ENCODE assay signal across 20 cellular contexts in genomic region chr5:96257904-96258303, GRCh38.
DNase-seq lines count a peak whose midpoint lies in the region; ATAC-seq and TF ChIP-seq lines count a peak whose summit lies in the region.
"Had no signal": no experiment of that assay in that cellular context is flagged by ENCODE, and none has a peak within 500 bp of the region (broad histone marks: within the 10 kb centered on the region; RNA-seq: fewer than 3 reads in every experiment).

No MANE protein-coding gene starts in this region.

- H3K9me3 ChIP-seq in DND-41 (ENCODE audit: insufficient read depth, low read length, severe bottlenecking) (no peaks in the 10 kb centered on the region), psoas muscle (no peaks in the 10 kb centered on the region)
- H3K9me3 ChIP-seq: lower lobe of right lung, sigmoid colon, stomach had no signal

- peaks cover 4% of the 10 kb centered on the region for H3K36me3 Mint-ChIP-seq in HFFc6 (ENCODE audit: low read depth)

- H3K27me3 Mint-ChIP-seq in HFFc6 (ENCODE audit: insufficient read depth): no peaks in the 10 kb centered on the region
- H3K27me3 Mint-ChIP-seq: central memory CD8-positive, alpha-beta T cell had no signal

- H4K20me1 ChIP-seq in DND-41 (ENCODE audit: insufficient read depth, low read length): no peaks in the 10 kb centered on the region

- H3K27ac Mint-ChIP-seq in HFFc6: peak overlapping the region; percentile 88
- H3K27ac Mint-ChIP-seq: H9; T-helper 2 cell treated with Interferon-gamma antibody and Interleukin-4, amounts not matched to agents 5 μg/mL and 100 μg/mL, for 36 hours had no signal

- H3K4me3 Mint-ChIP-seq in HFFc6: peak overlapping the region; percentile 61
- H3K4me3 Mint-ChIP-seq: central memory CD8-positive, alpha-beta T cell; H9; neural crest cell; T-helper 2 cell treated with Interferon-gamma antibody and Interleukin-4, amounts not matched to agents 5 μg/mL and 100 μg/mL, for 36 hours had no signal

- no peaks in the 10 kb centered on the region for H3K9me3 Mint-ChIP-seq in HFFc6
- H3K9me3 Mint-ChIP-seq: central memory CD8-positive, alpha-beta T cell; H9; neural crest cell had no signal

- no peaks in the 10 kb centered on the region for H3K79me2 ChIP-seq in DND-41 (ENCODE audit: insufficient read depth, low read length)

- in situ Hi-C loops in astrocyte of the spinal cord (cut with HindIII; ENCODE audit: low sequenced_read_pairs): no loop called here

- no peak overlapping the region for H3K9ac ChIP-seq in DND-41 (ENCODE audit: low read depth, low read length)

- no peak overlapping the region for H3K4me2 ChIP-seq in DND-41 (ENCODE audit: insufficient read depth, low read length)

- WGBS in psoas muscle, 3 donors: 74 to 88% (median 84%) methylated on average over 2 of the region's 2 CpGs

- peaks cover 77% of the 10 kb centered on the region for H3K4me1 Mint-ChIP-seq in HFFc6 (ENCODE audit: low read depth)
- H3K4me1 Mint-ChIP-seq: central memory CD8-positive, alpha-beta T cell had no signal

- ATAC-seq in DND-41 (ENCODE audit: insufficient read depth, low read depth): peak; percentile 27; the same call in 2 of the 3 replicates
- ATAC-seq in HG02588 (IDR thresholded peaks at IDR 0.05; ENCODE audit: unreplicated experiment): no peak
- ATAC-seq in psoas muscle: no peak
- ATAC-seq: lower lobe of right lung, Right ventricle myocardium inferior had no signal

- intact Hi-C loops in psoas muscle (cut with DNase I): loop anchor here in 1 of 2 donors (10.0 kb wide), 1 partner anchor 393 kb away; no protein-coding TSS in a partner anchor

- H2AFZ ChIP-seq in DND-41 (ENCODE audit: low read depth, low read length): no peak overlapping the region

- H3K4me3 ChIP-seq in DND-41 (ENCODE audit: low read depth in 1 of 2, low read length in 2 of 2): no peak overlapping the region
- no peak overlapping the region for H3K4me3 ChIP-seq in astrocyte of the spinal cord (ENCODE audit: low read depth, low read length)
- H3K4me3 ChIP-seq in psoas muscle: no peak overlapping the region
- H3K4me3 ChIP-seq: lower lobe of right lung, sigmoid colon, stomach had no signal

- H3K36me3 ChIP-seq in DND-41 (ENCODE audit: insufficient read depth, low read length) (no peaks in the 10 kb centered on the region), psoas muscle (ENCODE audit: insufficient read depth in 1 of 2, low read depth in 1 of 2) (no peaks in the 10 kb centered on the region)
- H3K36me3 ChIP-seq: lower lobe of right lung, sigmoid colon, stomach had no signal

- H3K27ac ChIP-seq in DND-41 (ENCODE audit: low read length) (no peak overlapping the region), psoas muscle (no peak overlapping the region)
- H3K27ac ChIP-seq: lower lobe of right lung, sigmoid colon, stomach had no signal

- TF ChIP-seq CTCF in DND-41 (IDR thresholded peaks at IDR 0.05; ENCODE audit: borderline replicate concordance, extremely low read depth, low read length, poor library complexity, severe bottlenecking): no peak
- no peak for TF ChIP-seq CTCF in HFFc6 (IDR thresholded peaks at IDR 0.05)
- TF ChIP-seq CTCF in astrocyte of the spinal cord (IDR thresholded peaks at IDR 0.05; ENCODE audit: low read depth, low read length): no peak
- no peak for TF ChIP-seq CTCF in psoas muscle (IDR thresholded peaks at IDR 0.05)

- DNase-seq in DND-41 (no peak), HFFc6 (peak; percentile 67), astrocyte of the spinal cord (ENCODE audit: low read depth, low spot score) (peak; percentile 77), kidney tubule cell (ENCODE audit: low spot score) (peak; percentile 81), psoas muscle (no peak), HT-29 (ENCODE audit: low spot score) (no peak)
- DNase-seq: activated CD4-positive, alpha-beta T cell treated with anti-CD3 and anti-CD28 coated beads, Interleukin-2, amount 50 U/mL, for 1 hour; activated gamma-delta T cell; GDM1; H9; Karpas-422; lower lobe of right lung; NCI-H187 treated with DMSO at 0.1 percent for 48 hours; sigmoid colon; stomach had no signal

- H3K4me1 ChIP-seq in DND-41 (ENCODE audit: insufficient read depth, low read length) (no peaks in the 10 kb centered on the region), psoas muscle (peaks cover 8% of the 10 kb centered on the region)

- no peaks in the 10 kb centered on the region for H3K27me3 ChIP-seq in DND-41 (ENCODE audit: insufficient read depth, low read length, poor library complexity)
- no peaks in the 10 kb centered on the region for H3K27me3 ChIP-seq in psoas muscle (ENCODE audit: insufficient read depth in 3 of 3, low read length in 2 of 3)
- H3K27me3 ChIP-seq: sigmoid colon, stomach had no signal

Comparison
In these comparisons a context has a peak if more than half of its experiments do, and no peak if none do; other contexts are left out.
1. DNase-seq: peak in HFFc6 (single experiment), astrocyte of the spinal cord (single experiment) and kidney tubule cell (single experiment); none in DND-41 (single experiment), psoas muscle (0 of 2) and HT-29 (single experiment).